Comparison of ENCODE assay signal across 1 cellular context in genomic region chr5:38509185-38509584, GRCh38.
TF ChIP-seq lines count a peak whose summit lies in the region.

No MANE protein-coding gene starts in this region.

TF ChIP-seq in SK-N-SH, 30 proteins besides CTCF, POLR2A, EP300 and RAD21 (continued from another document):
- no peak for TF ChIP-seq EZH2phosphoT487 (IDR thresholded peaks at IDR 0.05; ENCODE audit: borderline replicate concordance, low read depth)
- TF ChIP-seq RFX5 (IDR thresholded peaks at IDR 0.05; ENCODE audit: low read length): no peak
- no peak for TF ChIP-seq GATA2 (CRISPR knock-in tag; IDR thresholded peaks at IDR 0.05)
- no peak; the same call in 1 of the 2 replicates for TF ChIP-seq NFIC (IDR thresholded peaks at IDR 0.05; ENCODE audit: borderline replicate concordance)
- no peak for TF ChIP-seq POLR2AphosphoS5 (IDR thresholded peaks at IDR 0.05; ENCODE audit: low read depth, low read length)
- TF ChIP-seq FOXM1 (IDR thresholded peaks at IDR 0.05; ENCODE audit: low read depth): no peak
- no peak for TF ChIP-seq IRF3 (IDR thresholded peaks at IDR 0.05; ENCODE audit: low read depth, low read length)
- TF ChIP-seq YY1 (IDR thresholded peaks at IDR 0.05; ENCODE audit: low read depth): no peak
- no peak for TF ChIP-seq SMC3 (IDR thresholded peaks at IDR 0.05; ENCODE audit: low read depth, low read length)
- peak; percentile 65 for TF ChIP-seq FOSL2 (IDR thresholded peaks at IDR 0.05; ENCODE audit: borderline replicate concordance, low read depth)
- no peak for TF ChIP-seq RCOR1 (IDR thresholded peaks at IDR 0.05; ENCODE audit: low read length)
- TF ChIP-seq MXI1 (IDR thresholded peaks at IDR 0.05; ENCODE audit: low read depth, low read length): no peak
- TF ChIP-seq SIN3A (IDR thresholded peaks at IDR 0.05; ENCODE audit: borderline replicate concordance, low read depth, low read length): no peak
